In the genomic region with DNA sequence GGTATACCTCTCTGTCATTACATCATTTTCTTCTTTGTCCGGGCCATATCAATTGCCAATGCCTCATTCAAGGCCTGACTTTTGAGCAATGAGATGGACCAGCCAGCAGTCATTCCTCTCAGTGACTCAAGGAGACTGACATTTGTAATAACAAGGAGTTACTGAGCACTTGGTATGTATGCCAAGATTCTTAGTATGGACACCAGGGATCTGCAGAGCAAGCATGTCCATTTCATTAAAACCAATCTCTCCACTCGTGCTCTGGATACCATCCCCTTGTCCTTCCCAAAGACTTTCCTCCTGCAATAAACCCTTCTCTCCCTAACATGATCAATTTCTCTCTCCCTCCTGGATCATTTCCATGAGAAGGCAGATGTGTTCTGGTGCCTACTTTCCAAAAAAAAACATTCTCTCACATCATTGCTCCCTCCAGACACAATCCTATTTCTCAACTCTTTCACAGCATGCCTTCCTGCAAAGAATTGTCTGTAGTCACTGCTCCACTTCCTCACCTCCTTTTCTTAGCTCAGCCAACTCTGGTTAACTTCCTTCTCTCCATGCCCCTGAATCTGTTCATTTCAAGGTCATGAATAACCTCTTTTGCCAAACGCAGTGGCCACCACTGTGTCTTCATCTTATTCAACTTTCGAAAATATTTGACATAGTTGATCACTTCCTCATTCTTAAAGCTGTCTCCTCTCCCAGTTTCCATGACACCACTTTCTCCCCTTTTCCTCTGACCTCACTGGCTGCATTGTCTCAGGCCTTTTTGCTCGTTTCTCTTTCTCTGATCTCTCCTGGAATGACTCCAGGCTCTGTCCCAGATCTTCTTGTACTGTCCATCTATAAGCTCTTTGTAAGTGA, we compare ENCODE assay signal across 1 cellular context.
TF ChIP-seq lines count a peak whose summit lies in the region.

No MANE protein-coding gene starts in this region.

TF ChIP-seq in HCT116, 20 proteins besides CTCF, POLR2A, EP300 and RAD21 (continued from another document):
- TF ChIP-seq, protein P1, sequence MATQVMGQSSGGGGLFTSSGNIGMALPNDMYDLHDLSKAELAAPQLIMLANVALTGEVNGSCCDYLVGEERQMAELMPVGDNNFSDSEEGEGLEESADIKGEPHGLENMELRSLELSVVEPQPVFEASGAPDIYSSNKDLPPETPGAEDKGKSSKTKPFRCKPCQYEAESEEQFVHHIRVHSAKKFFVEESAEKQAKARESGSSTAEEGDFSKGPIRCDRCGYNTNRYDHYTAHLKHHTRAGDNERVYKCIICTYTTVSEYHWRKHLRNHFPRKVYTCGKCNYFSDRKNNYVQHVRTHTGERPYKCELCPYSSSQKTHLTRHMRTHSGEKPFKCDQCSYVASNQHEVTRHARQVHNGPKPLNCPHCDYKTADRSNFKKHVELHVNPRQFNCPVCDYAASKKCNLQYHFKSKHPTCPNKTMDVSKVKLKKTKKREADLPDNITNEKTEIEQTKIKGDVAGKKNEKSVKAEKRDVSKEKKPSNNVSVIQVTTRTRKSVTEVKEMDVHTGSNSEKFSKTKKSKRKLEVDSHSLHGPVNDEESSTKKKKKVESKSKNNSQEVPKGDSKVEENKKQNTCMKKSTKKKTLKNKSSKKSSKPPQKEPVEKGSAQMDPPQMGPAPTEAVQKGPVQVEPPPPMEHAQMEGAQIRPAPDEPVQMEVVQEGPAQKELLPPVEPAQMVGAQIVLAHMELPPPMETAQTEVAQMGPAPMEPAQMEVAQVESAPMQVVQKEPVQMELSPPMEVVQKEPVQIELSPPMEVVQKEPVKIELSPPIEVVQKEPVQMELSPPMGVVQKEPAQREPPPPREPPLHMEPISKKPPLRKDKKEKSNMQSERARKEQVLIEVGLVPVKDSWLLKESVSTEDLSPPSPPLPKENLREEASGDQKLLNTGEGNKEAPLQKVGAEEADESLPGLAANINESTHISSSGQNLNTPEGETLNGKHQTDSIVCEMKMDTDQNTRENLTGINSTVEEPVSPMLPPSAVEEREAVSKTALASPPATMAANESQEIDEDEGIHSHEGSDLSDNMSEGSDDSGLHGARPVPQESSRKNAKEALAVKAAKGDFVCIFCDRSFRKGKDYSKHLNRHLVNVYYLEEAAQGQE (IDR thresholded peaks at IDR 0.05; ENCODE audit: low read depth) = no peak
- TF ChIP-seq, protein P2, sequence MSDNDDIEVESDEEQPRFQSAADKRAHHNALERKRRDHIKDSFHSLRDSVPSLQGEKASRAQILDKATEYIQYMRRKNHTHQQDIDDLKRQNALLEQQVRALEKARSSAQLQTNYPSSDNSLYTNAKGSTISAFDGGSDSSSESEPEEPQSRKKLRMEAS (IDR thresholded peaks at IDR 0.05) = no peak
- TF ChIP-seq EZH2 (IDR thresholded peaks at IDR 0.05) (no peak), CEBPB (IDR thresholded peaks at IDR 0.05; ENCODE audit: low read depth) (no peak), SIN3A (IDR thresholded peaks at IDR 0.05; ENCODE audit: low read depth) (no peak), EZH2phosphoT487 (IDR thresholded peaks at IDR 0.05; ENCODE audit: borderline replicate concordance) (no peak), POLR2AphosphoS5 (IDR thresholded peaks at IDR 0.05; ENCODE audit: low read depth, low read length) (no peak), CBX3 (IDR thresholded peaks at IDR 0.05; ENCODE audit: low read depth) (no peak), ZBTB33 (IDR thresholded peaks at IDR 0.05; ENCODE audit: extremely low read depth, insufficient replicate concordance, low read length) (no peak), JUND (IDR thresholded peaks at IDR 0.05) (no peak), EGR1 (IDR thresholded peaks at IDR 0.05; ENCODE audit: low read depth) (no peak), YY1 (IDR thresholded peaks at IDR 0.05; ENCODE audit: extremely low read depth, insufficient replicate concordance, low read depth, low read length) (no peak), SRF (IDR thresholded peaks at IDR 0.05; ENCODE audit: low read depth) (no peak), SP1 (IDR thresholded peaks at IDR 0.05; ENCODE audit: low read depth) (no peak), ELF1 (IDR thresholded peaks at IDR 0.05; ENCODE audit: borderline replicate concordance, low read depth) (no peak), TCF7L2 (IDR thresholded peaks at IDR 0.05; ENCODE audit: borderline replicate concordance, extremely low read depth, insufficient read depth, insufficient read length) (no peak)
